9 cellular contexts compared by ENCODE assay signal in the genomic region with DNA sequence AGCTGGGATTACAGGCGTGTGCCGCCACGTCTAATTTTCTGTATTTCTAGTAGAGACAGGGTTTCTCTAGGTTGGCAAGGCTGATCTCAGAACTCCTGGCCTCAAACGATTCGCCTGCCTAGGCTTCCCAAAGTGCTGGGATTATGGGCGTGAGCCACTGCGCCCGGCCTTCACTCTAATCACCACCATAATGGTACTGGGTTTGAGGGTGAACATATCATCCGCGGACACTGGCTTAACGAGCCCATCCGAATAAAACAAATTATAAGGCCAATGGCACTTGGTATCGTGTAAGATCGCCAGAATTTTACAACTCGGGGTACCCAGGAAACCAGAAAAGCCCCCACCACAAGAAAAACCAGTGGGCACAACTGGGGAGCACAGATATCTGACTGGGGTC. TPM values are rescaled to one million over a fixed set of nuclear protein-coding genes. Genes with fewer than 3 reads are reported as not detected.
DNase-seq lines count a peak whose midpoint lies in the region; ATAC-seq and TF ChIP-seq lines count a peak whose summit lies in the region.
"Had no signal": no experiment of that assay in that cellular context is flagged by ENCODE, and none has a peak within 500 bp of the region (broad histone marks: within the 10 kb centered on the region; RNA-seq: fewer than 3 reads in every experiment).

No MANE protein-coding gene starts in this region.

- DNase-seq in AG20443 (ENCODE audit: low spot score), result peak; percentile 22
- DNase-seq in mucosa of descending colon, result peak in 2 of 3 donors; percentile 9 to 30
- DNase-seq in C1 segment of cervical spinal cord (lab: John Stamatoyannopoulos, UW), result no peak
- no peak for DNase-seq in NCI-H1694 treated with DMSO at 0.1 percent for 48 hours (lab: John Stamatoyannopoulos, UW)

- intact Hi-C loops in dendritic cell treated with granulocyte-macrophage colony-stimulating factor and Interleukin-4, amounts not matched to agents 40 ng/mL and 50 ng/mL, for 4 days (cut with micrococcal nuclease), result loop anchor here (10.0 kb wide), 2 partner anchors 77 to 533 kb away; a partner anchor contains a TSS
- intact Hi-C loops in mucosa of descending colon (cut with DNase I, micrococcal nuclease), result no loop called here

- H3K4me3 Mint-ChIP-seq in dendritic cell treated with granulocyte-macrophage colony-stimulating factor and Interleukin-4, amounts not matched to agents 40 ng/mL and 50 ng/mL, for 4 days, result peak overlapping the region; percentile 86

- no peak for TF ChIP-seq CTCF in mucosa of descending colon (IDR thresholded peaks at IDR 0.05)

- H3K4me1 ChIP-seq in HUES64 (ENCODE audit: insufficient read depth, low read length) (no peaks in the 10 kb centered on the region), mucosa of descending colon (ENCODE audit: low read depth) (peaks cover 6% of the 10 kb centered on the region)

- H3K36me3 ChIP-seq in HUES64 (ENCODE audit: insufficient read depth, low read length), result peaks cover 33% of the 10 kb centered on the region
- no peaks in the 10 kb centered on the region for H3K36me3 ChIP-seq in mucosa of descending colon (ENCODE audit: low read depth)

- H3K9me3 ChIP-seq in HUES64 (ENCODE audit: insufficient read depth, low read depth, low read length) (peaks cover 5% of the 10 kb centered on the region; the same call in 1 of the 2 replicates), mucosa of descending colon (no peaks in the 10 kb centered on the region)

- H3K36me3 Mint-ChIP-seq in dendritic cell treated with granulocyte-macrophage colony-stimulating factor and Interleukin-4, amounts not matched to agents 40 ng/mL and 50 ng/mL, for 4 days (ENCODE audit: low read depth), result peaks cover 59% of the 10 kb centered on the region

- no peaks in the 10 kb centered on the region for H3K27me3 ChIP-seq in HUES64 (ENCODE audit: insufficient read depth, low read length)

- peak overlapping the region; percentile 55; the same call in 1 of the 2 replicates for H3K27ac ChIP-seq in HUES64 (ENCODE audit: low read depth, low read length)

- H3K9me3 Mint-ChIP-seq in dendritic cell treated with granulocyte-macrophage colony-stimulating factor and Interleukin-4, amounts not matched to agents 40 ng/mL and 50 ng/mL, for 4 days, result peaks cover 9% of the 10 kb centered on the region

- peak; percentile 26 for ATAC-seq in mucosa of descending colon
- ATAC-seq in HG02885 (IDR thresholded peaks at IDR 0.05; ENCODE audit: poor library complexity, unreplicated experiment), result no peak
- no peak for ATAC-seq in HG03025 (IDR thresholded peaks at IDR 0.05; ENCODE audit: low FRiP score, unreplicated experiment)

- H3K27ac Mint-ChIP-seq in dendritic cell treated with granulocyte-macrophage colony-stimulating factor and Interleukin-4, amounts not matched to agents 40 ng/mL and 50 ng/mL, for 4 days, result peak overlapping the region; percentile 92

- H3K4me3 ChIP-seq in HUES64 (ENCODE audit: low read length) (peak overlapping the region; percentile 84), mucosa of descending colon (peak overlapping the region; percentile 84)

- peaks cover 39% of the 10 kb centered on the region for H3K4me1 Mint-ChIP-seq in dendritic cell treated with granulocyte-macrophage colony-stimulating factor and Interleukin-4, amounts not matched to agents 40 ng/mL and 50 ng/mL, for 4 days (ENCODE audit: low read depth)

- no peaks in the 10 kb centered on the region for H3K27me3 Mint-ChIP-seq in dendritic cell treated with granulocyte-macrophage colony-stimulating factor and Interleukin-4, amounts not matched to agents 40 ng/mL and 50 ng/mL, for 4 days

- WGBS in HUES64, result 15% methylated on average over 15 of the region's 15 CpGs

- H3K9ac ChIP-seq in HUES64 (ENCODE audit: low read depth, low read length), result peak overlapping the region; percentile 92

RNA-seq across cellular contexts. Expression of a gene that starts 0.6 kb away (rescaled TPM):
- polyA plus RNA-seq in HUES64 (2013, experiment 1 of 2), result 8.4 TPM
- 10.3 TPM for polyA plus RNA-seq in HUES64 (2013, experiment 2 of 2)
- 1 to 10 TPM; 3.8 to 5.6 (median 5.1) TPM for total RNA-seq in mucosa of descending colon

RNA-seq across cellular contexts. Expression of a gene that starts 7.1 kb away (rescaled TPM):
- polyA plus RNA-seq in HUES64 (2013, experiment 1 of 2), result 35.0 TPM
- 34.2 TPM for polyA plus RNA-seq in HUES64 (2013, experiment 2 of 2)
- 10 to 100 TPM; 64.4 to 99.0 (median 84.0) TPM for total RNA-seq in mucosa of descending colon

RNA-seq across cellular contexts. Expression of a gene that starts 46.7 kb away (rescaled TPM):
- polyA plus RNA-seq in HUES64 (2013, experiment 1 of 2), result not detected
- 0.32 TPM for polyA plus RNA-seq in HUES64 (2013, experiment 2 of 2)
- 1 to 10 TPM in 1 of 3 donors, under 1 TPM in 2; 0.58 to 1.2 (median 0.82) TPM for total RNA-seq in mucosa of descending colon
- total RNA-seq: pulmonary artery endothelial cell had no signal

RNA-seq across cellular contexts. Expression of a gene that starts 46.9 kb away (rescaled TPM):
- polyA plus RNA-seq in HUES64 (2013, experiment 1 of 2), result 12.6 TPM
- 13.8 TPM for polyA plus RNA-seq in HUES64 (2013, experiment 2 of 2)
- 1 to 10 TPM; 5.9 to 10.0 (median 6.4) TPM for total RNA-seq in mucosa of descending colon

RNA-seq across cellular contexts. Expression of a gene that starts 51.2 kb away (rescaled TPM):
- polyA plus RNA-seq in HUES64 (2013, experiment 1 of 2), result 13.0 TPM
- polyA plus RNA-seq in HUES64 (2013, experiment 2 of 2), result 13.3 TPM
- 10 to 100 TPM; 30.5 to 43.9 (median 36.5) TPM for total RNA-seq in mucosa of descending colon

Comparison
In these comparisons a context has a peak if more than half of its experiments do, and no peak if none do; other contexts are left out.
1. DNase-seq: peak in AG20443 (single experiment) and mucosa of descending colon (2 of 3); none in C1 segment of cervical spinal cord (0 of 14) and NCI-H1694 treated with DMSO at 0.1 percent for 48 hours (single experiment).